In genomic region chr13:48028066-48028465, GRCh38 we compare ENCODE assay signal across 26 cellular contexts.
"Had no signal": no experiment of that assay in that cellular context is flagged by ENCODE, and none has a peak within 500 bp of the region (broad histone marks: within the 10 kb centered on the region; RNA-seq: fewer than 3 reads in every experiment).

No MANE protein-coding gene starts in this region.

- H2AFZ ChIP-seq: neural progenitor cell, parathyroid adenoma had no signal

- ATAC-seq: naive thymus-derived CD4-positive, alpha-beta T cell; natural killer cell; psoas muscle; right cardiac atrium; right lobe of liver; stimulated activated memory B cell treated with anti-CD40 and anti-IgM and Interleukin-4, amounts not matched to agents 10 μg/mL and 1 μg/mL and 100 μg/mL, for 72 hours; stimulated activated naive CD8-positive, alpha-beta T cell treated with anti-CD3 and anti-CD28 coated beads, Interleukin-15, amount 100 ng/mL, for 72 hours; stimulated activated naive CD8-positive, alpha-beta T cell treated with anti-CD3 and anti-CD28 coated beads, Interleukin-15, Interleukin-2, amounts not matched to agents 100 U/mL and 50 U/mL, for 24 hours had no signal

- H3K79me2 ChIP-seq: parathyroid adenoma had no signal

- H3K4me3 ChIP-seq: neural progenitor cell, ovary, psoas muscle, right lobe of liver, sigmoid colon, tibial artery, transverse colon, upper lobe of left lung, vagina had no signal

- H3K27me3 ChIP-seq: neural progenitor cell, ovary, right lobe of liver, sigmoid colon, tibial artery, transverse colon, upper lobe of left lung, vagina had no signal

- H3K9ac ChIP-seq: neural progenitor cell, parathyroid adenoma had no signal

- H3K4me2 ChIP-seq: neural progenitor cell had no signal

- H3K27ac ChIP-seq: neural progenitor cell, ovary, parathyroid adenoma, psoas muscle, right lobe of liver, sigmoid colon, tibial artery, transverse colon, upper lobe of left lung, vagina had no signal

- DNase-seq: naive thymus-derived CD4-positive, alpha-beta T cell; natural killer cell; occipital lobe; ovary; posterior cingulate gyrus; psoas muscle; right cardiac atrium; right lobe of liver; sigmoid colon; small intestine; stimulated activated CD4-positive, alpha-beta T cell treated with anti-CD3 and anti-CD28 coated beads, Interleukin-15, amount 100 ng/mL, for 24 hours; stimulated activated CD4-positive, alpha-beta T cell treated with anti-CD3 and anti-CD28 coated beads, Interleukin-2, amount 100 ng/mL, for 24 hours; stimulated activated CD4-positive, alpha-beta T cell treated with anti-CD3 and anti-CD28 coated beads, Interleukin-2, amount 100 ng/mL, for 48 hours; stimulated activated CD4-positive, alpha-beta T cell treated with anti-CD3 and anti-CD28 coated beads, Interleukin-4, amount 100 ng/mL, for 4 hours; stimulated activated CD8-positive, alpha-beta memory T cell treated with anti-CD3 and anti-CD28 coated beads, Interleukin-4, amount 100 ng/mL, for 48 hours; stimulated activated naive CD4-positive, alpha-beta T cell; stimulated activated naive CD8-positive, alpha-beta T cell treated with anti-CD3 and anti-CD28 coated beads, Interleukin-15, amount 100 ng/mL, for 72 hours; stimulated activated naive CD8-positive, alpha-beta T cell treated with anti-CD3 and anti-CD28 coated beads, Interleukin-15, Interleukin-2, amounts not matched to agents 100 U/mL and 50 U/mL, for 24 hours; substantia nigra; tibial artery; transverse colon; upper lobe of left lung had no signal

- H3K36me3 ChIP-seq: neural progenitor cell, ovary, right lobe of liver, sigmoid colon, tibial artery, transverse colon, upper lobe of left lung had no signal

- H3K4me1 ChIP-seq: neural progenitor cell, parathyroid adenoma, psoas muscle, right lobe of liver, sigmoid colon, tibial artery, upper lobe of left lung, vagina had no signal

- H3K9me3 ChIP-seq: ovary, psoas muscle, right lobe of liver, tibial artery, vagina had no signal
